ENCODE assay signal across 18 cellular contexts in the genomic region with DNA sequence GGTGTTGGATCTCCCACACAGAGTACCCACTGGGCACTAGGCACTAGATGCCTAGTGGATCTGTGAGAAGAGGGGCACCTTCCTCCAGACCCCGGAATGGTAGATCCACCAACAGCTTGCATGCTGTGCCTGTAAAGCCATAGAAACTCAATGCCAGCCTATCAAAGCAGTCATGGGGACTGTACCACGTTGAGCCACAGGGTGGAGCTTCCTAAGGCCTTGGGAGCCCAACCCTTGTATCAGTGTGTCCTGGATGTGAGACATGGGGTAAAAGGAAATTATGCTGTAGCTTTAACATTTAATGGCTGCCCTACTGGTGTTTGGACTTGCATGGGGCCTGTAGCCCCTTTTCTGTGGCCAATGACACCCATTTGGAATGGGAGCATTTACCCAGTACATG.
DNase-seq lines count a peak whose midpoint lies in the region; ATAC-seq and TF ChIP-seq lines count a peak whose summit lies in the region.
"Had no signal": no experiment of that assay in that cellular context is flagged by ENCODE, and none has a peak within 500 bp of the region (broad histone marks: within the 10 kb centered on the region; RNA-seq: fewer than 3 reads in every experiment).

No MANE protein-coding gene starts in this region.

- H3K36me3 ChIP-seq in OCI-LY3 (replicated peaks; ENCODE audit: low read depth, low read length), result no peaks in the 10 kb centered on the region
- no peaks in the 10 kb centered on the region for H3K36me3 ChIP-seq in naive thymus-derived CD4-positive, alpha-beta T cell (ENCODE audit: control insufficient read depth in 2 of 3, insufficient read depth in 3 of 3, low read length in 3 of 3)
- H3K36me3 ChIP-seq: ovary, tibial nerve had no signal

- no peak overlapping the region for H3K4me3 ChIP-seq in GM12875 (ENCODE audit: low read depth, low read length)
- H3K4me3 ChIP-seq in OCI-LY3 (ENCODE audit: low read length), result no peak overlapping the region
- H3K4me3 ChIP-seq in naive thymus-derived CD4-positive, alpha-beta T cell (ENCODE audit: low read length), result no peak overlapping the region
- H3K4me3 ChIP-seq: ovary, tibial nerve had no signal

- H2AFZ ChIP-seq in OCI-LY3 (ENCODE audit: low read depth, low read length), result no peak overlapping the region

- no peak overlapping the region for H3K27ac ChIP-seq in OCI-LY3 (ENCODE audit: low read length)
- no peak overlapping the region for H3K27ac ChIP-seq in naive thymus-derived CD4-positive, alpha-beta T cell (ENCODE audit: low read depth, low read length)
- H3K27ac ChIP-seq: ovary, tibial nerve had no signal

- no peak overlapping the region for H3K9ac ChIP-seq in OCI-LY3 (ENCODE audit: low read length)

- no peaks in the 10 kb centered on the region for H3K79me2 ChIP-seq in OCI-LY3 (ENCODE audit: low read length)

- H3K4me2 ChIP-seq in OCI-LY3 (ENCODE audit: low read length), result no peak overlapping the region

- H3K27ac Mint-ChIP-seq in naive thymus-derived CD4-positive, alpha-beta T cell, result no peak overlapping the region
- H3K27ac Mint-ChIP-seq in activated T-helper 1 cell treated with anti-CD3 and anti-CD28 coated beads, Interleukin-12 subunit alpha, Interleukin-12 subunit beta, Interleukin-2, Interleukin-4 antibody, amounts not matched to agents 30 ng/mL and 10 ng/mL and 1 ng/mL, durations not matched to agents 14 hours and 24 hours and 36 hours, result no peak overlapping the region
- H3K27ac Mint-ChIP-seq: activated B cell treated with CpG ODN at 0.5 μM for 24 hours; activated naive CD8-positive, alpha-beta T cell treated with anti-CD3 and anti-CD28 coated beads, Interleukin-2, amount 50 U/mL, for 24 hours had no signal

- DNase-seq in SHP77 (lab: John Stamatoyannopoulos, UW), result peak; percentile 6 to 13
- DNase-seq in SHP77 treated with DMSO at 0.1 percent for 48 hours (lab: John Stamatoyannopoulos, UW), result no peak
- DNase-seq in naive thymus-derived CD4-positive, alpha-beta T cell, result peak in 1 of 9 donors; percentile 6
- no peak for DNase-seq in head of caudate nucleus
- no peak for DNase-seq in activated T-helper 1 cell treated with anti-CD3 and anti-CD28 coated beads, Interleukin-12 subunit alpha, Interleukin-12 subunit beta, Interleukin-2, Interleukin-4 antibody, amounts not matched to agents 30 ng/mL and 10 ng/mL and 1 ng/mL, durations not matched to agents 14 hours and 24 hours and 36 hours (ENCODE audit: low spot score)
- DNase-seq: activated B cell treated with CpG ODN at 0.5 μM for 24 hours; activated naive CD8-positive, alpha-beta T cell treated with anti-CD3 and anti-CD28 coated beads, Interleukin-2, amount 50 U/mL, for 24 hours; effector memory CD4-positive, alpha-beta T cell; hippocampal formation; NCI-H2171 treated with DMSO at 0.1 percent for 48 hours; OCI-M1; ovary; stimulated activated CD4-positive, alpha-beta T cell treated with anti-CD3 and anti-CD28 coated beads, Interleukin-4, amount 100 ng/mL, for 4 hours; T-helper 1 cell had no signal

- POLR2A ChIA-PET in naive thymus-derived CD4-positive, alpha-beta T cell (lab: Charles Lee), result no interaction called here

- peak; percentile 40 for ATAC-seq in naive thymus-derived CD4-positive, alpha-beta T cell
- ATAC-seq in GM18870 (IDR thresholded peaks at IDR 0.05; ENCODE audit: unreplicated experiment), result no peak
- ATAC-seq: activated naive CD8-positive, alpha-beta T cell treated with anti-CD3 and anti-CD28 coated beads, Interleukin-2, amount 50 U/mL, for 24 hours had no signal

- H3K27me3 Mint-ChIP-seq in naive thymus-derived CD4-positive, alpha-beta T cell, result peaks cover 0 to 26% (median 5%) of the 10 kb centered on the region in 5 donors
- H3K27me3 Mint-ChIP-seq in activated T-helper 1 cell treated with anti-CD3 and anti-CD28 coated beads, Interleukin-12 subunit alpha, Interleukin-12 subunit beta, Interleukin-2, Interleukin-4 antibody, amounts not matched to agents 30 ng/mL and 10 ng/mL and 1 ng/mL, durations not matched to agents 14 hours and 24 hours and 36 hours (ENCODE audit: insufficient read depth), result peaks cover 6% of the 10 kb centered on the region

- H4K20me1 ChIP-seq in OCI-LY3 (ENCODE audit: insufficient read depth, low read length), result no peaks in the 10 kb centered on the region

- H3K36me3 Mint-ChIP-seq in naive thymus-derived CD4-positive, alpha-beta T cell, result no peaks in the 10 kb centered on the region
- no peaks in the 10 kb centered on the region for H3K36me3 Mint-ChIP-seq in activated T-helper 1 cell treated with anti-CD3 and anti-CD28 coated beads, Interleukin-12 subunit alpha, Interleukin-12 subunit beta, Interleukin-2, Interleukin-4 antibody, amounts not matched to agents 30 ng/mL and 10 ng/mL and 1 ng/mL, durations not matched to agents 14 hours and 24 hours and 36 hours (ENCODE audit: low read depth)

- no peaks in the 10 kb centered on the region for H3K9me3 Mint-ChIP-seq in naive thymus-derived CD4-positive, alpha-beta T cell
- H3K9me3 Mint-ChIP-seq in activated T-helper 1 cell treated with anti-CD3 and anti-CD28 coated beads, Interleukin-12 subunit alpha, Interleukin-12 subunit beta, Interleukin-2, Interleukin-4 antibody, amounts not matched to agents 30 ng/mL and 10 ng/mL and 1 ng/mL, durations not matched to agents 14 hours and 24 hours and 36 hours, result peaks cover 6% of the 10 kb centered on the region
- H3K9me3 Mint-ChIP-seq: activated B cell treated with CpG ODN at 0.5 μM for 24 hours; activated naive CD8-positive, alpha-beta T cell treated with anti-CD3 and anti-CD28 coated beads, Interleukin-2, amount 50 U/mL, for 24 hours had no signal

- H3K27me3 ChIP-seq in OCI-LY3 (ENCODE audit: low read depth, low read length), result peaks cover 28% of the 10 kb centered on the region
- H3K27me3 ChIP-seq in naive thymus-derived CD4-positive, alpha-beta T cell (ENCODE audit: control insufficient read depth in 2 of 2, insufficient read depth in 2 of 2, low read length in 2 of 2), result no peaks in the 10 kb centered on the region
- H3K27me3 ChIP-seq: ovary, tibial nerve had no signal

- peak; percentile 22; the same call in 1 of the 2 replicates for TF ChIP-seq CTCF in GM12875 (IDR thresholded peaks at IDR 0.05; ENCODE audit: borderline replicate concordance, insufficient read depth, low read depth, low read length)
- TF ChIP-seq CTCF in OCI-LY3 (IDR thresholded peaks at IDR 0.05; ENCODE audit: low read depth, low read length), result peak; percentile 30; the same call in 1 of the 2 replicates

- H3K9me3 ChIP-seq in OCI-LY3 (ENCODE audit: insufficient read depth, low read length), result no peaks in the 10 kb centered on the region
- H3K9me3 ChIP-seq in naive thymus-derived CD4-positive, alpha-beta T cell (ENCODE audit: control insufficient read depth in 2 of 3, low read length in 3 of 3), result no peaks in the 10 kb centered on the region
- H3K9me3 ChIP-seq: ovary, tibial nerve had no signal

- H3K4me3 Mint-ChIP-seq in naive thymus-derived CD4-positive, alpha-beta T cell, result no peak overlapping the region
- no peak overlapping the region for H3K4me3 Mint-ChIP-seq in activated T-helper 1 cell treated with anti-CD3 and anti-CD28 coated beads, Interleukin-12 subunit alpha, Interleukin-12 subunit beta, Interleukin-2, Interleukin-4 antibody, amounts not matched to agents 30 ng/mL and 10 ng/mL and 1 ng/mL, durations not matched to agents 14 hours and 24 hours and 36 hours
- H3K4me3 Mint-ChIP-seq: activated B cell treated with CpG ODN at 0.5 μM for 24 hours; activated naive CD8-positive, alpha-beta T cell treated with anti-CD3 and anti-CD28 coated beads, Interleukin-2, amount 50 U/mL, for 24 hours had no signal

- H3K4me1 Mint-ChIP-seq in naive thymus-derived CD4-positive, alpha-beta T cell, result peaks cover 0 to 8% (median 0%) of the 10 kb centered on the region in 7 donors
- peaks cover 12% of the 10 kb centered on the region for H3K4me1 Mint-ChIP-seq in activated T-helper 1 cell treated with anti-CD3 and anti-CD28 coated beads, Interleukin-12 subunit alpha, Interleukin-12 subunit beta, Interleukin-2, Interleukin-4 antibody, amounts not matched to agents 30 ng/mL and 10 ng/mL and 1 ng/mL, durations not matched to agents 14 hours and 24 hours and 36 hours (ENCODE audit: low read depth)

- CTCF ChIA-PET in naive thymus-derived CD4-positive, alpha-beta T cell (lab: Charles Lee), result no interaction called here

- no peaks in the 10 kb centered on the region for H3K4me1 ChIP-seq in OCI-LY3 (ENCODE audit: low read length)
- H3K4me1 ChIP-seq in naive thymus-derived CD4-positive, alpha-beta T cell (ENCODE audit: control insufficient read depth in 2 of 2, insufficient read depth in 2 of 2, low read length in 2 of 2), result no peaks in the 10 kb centered on the region
- H3K4me1 ChIP-seq: tibial nerve had no signal

- intact Hi-C loops in naive thymus-derived CD4-positive, alpha-beta T cell (cut with micrococcal nuclease), result no loop called here
- intact Hi-C loops in head of caudate nucleus (cut with DNase I), result no loop called here
- intact Hi-C loops in activated T-helper 1 cell treated with anti-CD3 and anti-CD28 coated beads, Interleukin-12 subunit alpha, Interleukin-12 subunit beta, Interleukin-2, Interleukin-4 antibody, amounts not matched to agents 30 ng/mL and 10 ng/mL and 1 ng/mL, durations not matched to agents 14 hours and 24 hours and 36 hours (cut with micrococcal nuclease), result no loop called here

Comparison
In these comparisons a context has a peak if more than half of its experiments do, and no peak if none do; other contexts are left out.
1. DNase-seq: peak in SHP77 (2 of 2); none in SHP77 treated with DMSO at 0.1 percent for 48 hours (single experiment), head of caudate nucleus (0 of 42) and activated T-helper 1 cell treated with anti-CD3 and anti-CD28 coated beads, Interleukin-12 subunit alpha, Interleukin-12 subunit beta, Interleukin-2, Interleukin-4 antibody, amounts not matched to agents 30 ng/mL and 10 ng/mL and 1 ng/mL, durations not matched to agents 14 hours and 24 hours and 36 hours (single experiment).